Comparison of ENCODE assay signal across 25 cellular contexts in the genomic region with DNA sequence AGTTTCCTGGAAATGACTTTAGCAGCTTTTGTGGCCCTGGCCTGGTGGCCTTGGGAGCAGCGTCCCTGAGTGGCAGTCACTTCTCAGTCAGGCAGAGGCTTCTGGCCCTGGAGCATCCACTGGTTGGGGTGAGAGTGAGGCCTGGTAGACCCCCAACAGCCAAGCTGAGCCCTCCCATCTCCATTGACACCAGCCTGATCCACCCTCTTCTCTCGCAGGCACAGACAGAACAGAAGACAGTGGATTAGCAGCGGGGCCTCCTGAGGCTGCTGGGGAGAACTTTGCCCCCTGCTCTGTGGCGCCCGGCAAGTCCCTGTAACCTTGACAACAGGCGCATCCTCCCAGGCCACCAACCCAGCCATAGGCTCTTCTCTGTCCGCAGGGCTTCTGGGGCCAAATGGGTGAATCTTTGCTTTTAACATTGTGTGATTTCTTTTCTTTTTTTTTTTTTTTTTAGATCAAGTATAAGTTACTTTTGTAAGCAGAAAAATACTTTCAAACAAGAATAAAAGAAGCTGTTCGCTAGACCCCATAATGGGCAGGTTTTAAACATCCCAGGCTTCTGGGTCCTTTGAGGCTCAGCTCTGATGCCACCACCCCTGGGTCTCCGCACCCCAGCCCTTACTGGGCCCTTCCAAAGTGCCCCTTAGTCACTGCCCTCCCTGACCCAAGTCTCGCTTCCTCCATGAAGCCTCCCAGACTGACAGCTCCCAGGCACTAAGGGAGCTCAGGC. TPM values are rescaled to one million over a fixed set of nuclear protein-coding genes. Genes with fewer than 3 reads are reported as not detected.
"Had no signal": no experiment of that assay in that cellular context is flagged by ENCODE, and none has a peak within 500 bp of the region (broad histone marks: within the 10 kb centered on the region; RNA-seq: fewer than 3 reads in every experiment).

No MANE protein-coding gene starts in this region.

- H3K4me3 ChIP-seq: breast epithelium, gastrocnemius medialis, heart left ventricle, left ventricle myocardium inferior, prostate gland, skin epidermis, tibial nerve, uterus had no signal

- H3K27me3 Mint-ChIP-seq: activated naive CD8-positive, alpha-beta T cell treated with anti-CD3 and anti-CD28 coated beads, Interleukin-2, amount 50 U/mL, for 24 hours; dendritic cell treated with granulocyte-macrophage colony-stimulating factor and Interleukin-4, amounts not matched to agents 40 ng/mL and 50 ng/mL, for 4 days; naive thymus-derived CD8-positive, alpha-beta T cell had no signal

- H3K27me3 ChIP-seq: breast epithelium, gastrocnemius medialis, heart left ventricle, tibial nerve, uterus had no signal

- DNase-seq: activated CD4-positive, CD25-positive, alpha-beta regulatory T cell treated with anti-CD3 and anti-CD28 coated beads, Interleukin-2, amount 50 U/mL, for 72 hours; activated naive CD4-positive, alpha-beta T cell treated with Interleukin-2 at 50 U/mL for 16 hours; activated naive CD8-positive, alpha-beta T cell treated with anti-CD3 and anti-CD28 coated beads, Interleukin-2, amount 50 U/mL, for 24 hours; activated T-cell treated with anti-CD3 and anti-CD28 coated beads for 4 hours; aorta; cerebellar nuclear complex; erythroblast; gastrocnemius medialis; heart left ventricle; left ventricle myocardium inferior; mesenchymal stem cell; occipital lobe; stimulated activated CD4-positive, alpha-beta T cell treated with anti-CD3 and anti-CD28 coated beads, Interleukin-4, amount 100 ng/mL, for 24 hours; stimulated activated naive CD4-positive, alpha-beta T cell treated with Interleukin-2 at 50 U/mL for 16 hours; substantia nigra; T-helper 9 cell; uterus had no signal

- H3K36me3 ChIP-seq: breast epithelium, prostate gland, uterus had no signal

- H3K4me1 ChIP-seq: breast epithelium, prostate gland, uterus had no signal

- ATAC-seq: activated naive CD8-positive, alpha-beta T cell treated with anti-CD3 and anti-CD28 coated beads, Interleukin-2, amount 50 U/mL, for 24 hours; gastrocnemius medialis; heart left ventricle; naive thymus-derived CD8-positive, alpha-beta T cell had no signal

- H3K9me3 Mint-ChIP-seq: activated naive CD8-positive, alpha-beta T cell treated with anti-CD3 and anti-CD28 coated beads, Interleukin-2, amount 50 U/mL, for 24 hours; dendritic cell treated with granulocyte-macrophage colony-stimulating factor and Interleukin-4, amounts not matched to agents 40 ng/mL and 50 ng/mL, for 4 days; naive thymus-derived CD8-positive, alpha-beta T cell had no signal

- H3K4me3 Mint-ChIP-seq: activated naive CD8-positive, alpha-beta T cell treated with anti-CD3 and anti-CD28 coated beads, Interleukin-2, amount 50 U/mL, for 24 hours; dendritic cell treated with granulocyte-macrophage colony-stimulating factor and Interleukin-4, amounts not matched to agents 40 ng/mL and 50 ng/mL, for 4 days; naive thymus-derived CD8-positive, alpha-beta T cell had no signal

- H3K9me3 ChIP-seq: breast epithelium, gastrocnemius medialis, heart left ventricle, left ventricle myocardium inferior, prostate gland, tibial nerve, uterus had no signal

- H3K27ac ChIP-seq: breast epithelium, gastrocnemius medialis, heart left ventricle, left ventricle myocardium inferior, prostate gland, skin epidermis, tibial nerve, uterus had no signal

- H3K27ac Mint-ChIP-seq: activated naive CD8-positive, alpha-beta T cell treated with anti-CD3 and anti-CD28 coated beads, Interleukin-2, amount 50 U/mL, for 24 hours; dendritic cell treated with granulocyte-macrophage colony-stimulating factor and Interleukin-4, amounts not matched to agents 40 ng/mL and 50 ng/mL, for 4 days had no signal

RNA-seq across cellular contexts. Expression of gene PRSS22, which starts 41.0 kb away (rescaled TPM):
- total RNA-seq: activated CD8-positive, alpha-beta memory T cell treated with anti-CD3 and anti-CD28 coated beads for 36 hours; aorta; gastrocnemius medialis; heart left ventricle; left ventricle myocardium inferior; naive thymus-derived CD8-positive, alpha-beta T cell; occipital lobe; right cardiac atrium; tibial nerve had no signal
- polyA plus RNA-seq: heart left ventricle; naive thymus-derived CD8-positive, alpha-beta T cell; right cardiac atrium had no signal
